Comparison of ENCODE assay signal across 2 cellular contexts in the genomic region with DNA sequence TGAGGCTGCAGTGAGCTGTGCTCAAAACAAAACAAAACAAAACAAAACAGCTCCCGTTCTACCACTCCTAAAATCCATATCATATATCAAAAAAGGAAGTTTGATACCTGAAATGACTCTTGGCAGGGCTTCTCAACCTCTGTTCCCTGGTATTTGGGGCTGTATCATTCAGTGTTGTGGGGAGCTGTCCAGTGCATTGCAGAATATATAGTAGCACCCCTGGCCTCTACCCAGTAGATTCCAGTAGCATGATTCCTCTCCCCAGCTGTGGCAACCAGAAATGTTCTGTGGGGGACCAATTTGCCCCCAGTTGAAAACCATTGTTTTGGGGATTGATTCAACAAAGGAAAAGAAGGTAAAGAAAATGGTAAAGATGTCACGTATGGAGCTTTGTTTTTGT.
TF ChIP-seq lines count a peak whose summit lies in the region.

No MANE protein-coding gene starts in this region.

TF ChIP-seq in GM23338, 12 proteins besides CTCF, POLR2A, EP300 and RAD21:
- TF ChIP-seq, protein P1, sequence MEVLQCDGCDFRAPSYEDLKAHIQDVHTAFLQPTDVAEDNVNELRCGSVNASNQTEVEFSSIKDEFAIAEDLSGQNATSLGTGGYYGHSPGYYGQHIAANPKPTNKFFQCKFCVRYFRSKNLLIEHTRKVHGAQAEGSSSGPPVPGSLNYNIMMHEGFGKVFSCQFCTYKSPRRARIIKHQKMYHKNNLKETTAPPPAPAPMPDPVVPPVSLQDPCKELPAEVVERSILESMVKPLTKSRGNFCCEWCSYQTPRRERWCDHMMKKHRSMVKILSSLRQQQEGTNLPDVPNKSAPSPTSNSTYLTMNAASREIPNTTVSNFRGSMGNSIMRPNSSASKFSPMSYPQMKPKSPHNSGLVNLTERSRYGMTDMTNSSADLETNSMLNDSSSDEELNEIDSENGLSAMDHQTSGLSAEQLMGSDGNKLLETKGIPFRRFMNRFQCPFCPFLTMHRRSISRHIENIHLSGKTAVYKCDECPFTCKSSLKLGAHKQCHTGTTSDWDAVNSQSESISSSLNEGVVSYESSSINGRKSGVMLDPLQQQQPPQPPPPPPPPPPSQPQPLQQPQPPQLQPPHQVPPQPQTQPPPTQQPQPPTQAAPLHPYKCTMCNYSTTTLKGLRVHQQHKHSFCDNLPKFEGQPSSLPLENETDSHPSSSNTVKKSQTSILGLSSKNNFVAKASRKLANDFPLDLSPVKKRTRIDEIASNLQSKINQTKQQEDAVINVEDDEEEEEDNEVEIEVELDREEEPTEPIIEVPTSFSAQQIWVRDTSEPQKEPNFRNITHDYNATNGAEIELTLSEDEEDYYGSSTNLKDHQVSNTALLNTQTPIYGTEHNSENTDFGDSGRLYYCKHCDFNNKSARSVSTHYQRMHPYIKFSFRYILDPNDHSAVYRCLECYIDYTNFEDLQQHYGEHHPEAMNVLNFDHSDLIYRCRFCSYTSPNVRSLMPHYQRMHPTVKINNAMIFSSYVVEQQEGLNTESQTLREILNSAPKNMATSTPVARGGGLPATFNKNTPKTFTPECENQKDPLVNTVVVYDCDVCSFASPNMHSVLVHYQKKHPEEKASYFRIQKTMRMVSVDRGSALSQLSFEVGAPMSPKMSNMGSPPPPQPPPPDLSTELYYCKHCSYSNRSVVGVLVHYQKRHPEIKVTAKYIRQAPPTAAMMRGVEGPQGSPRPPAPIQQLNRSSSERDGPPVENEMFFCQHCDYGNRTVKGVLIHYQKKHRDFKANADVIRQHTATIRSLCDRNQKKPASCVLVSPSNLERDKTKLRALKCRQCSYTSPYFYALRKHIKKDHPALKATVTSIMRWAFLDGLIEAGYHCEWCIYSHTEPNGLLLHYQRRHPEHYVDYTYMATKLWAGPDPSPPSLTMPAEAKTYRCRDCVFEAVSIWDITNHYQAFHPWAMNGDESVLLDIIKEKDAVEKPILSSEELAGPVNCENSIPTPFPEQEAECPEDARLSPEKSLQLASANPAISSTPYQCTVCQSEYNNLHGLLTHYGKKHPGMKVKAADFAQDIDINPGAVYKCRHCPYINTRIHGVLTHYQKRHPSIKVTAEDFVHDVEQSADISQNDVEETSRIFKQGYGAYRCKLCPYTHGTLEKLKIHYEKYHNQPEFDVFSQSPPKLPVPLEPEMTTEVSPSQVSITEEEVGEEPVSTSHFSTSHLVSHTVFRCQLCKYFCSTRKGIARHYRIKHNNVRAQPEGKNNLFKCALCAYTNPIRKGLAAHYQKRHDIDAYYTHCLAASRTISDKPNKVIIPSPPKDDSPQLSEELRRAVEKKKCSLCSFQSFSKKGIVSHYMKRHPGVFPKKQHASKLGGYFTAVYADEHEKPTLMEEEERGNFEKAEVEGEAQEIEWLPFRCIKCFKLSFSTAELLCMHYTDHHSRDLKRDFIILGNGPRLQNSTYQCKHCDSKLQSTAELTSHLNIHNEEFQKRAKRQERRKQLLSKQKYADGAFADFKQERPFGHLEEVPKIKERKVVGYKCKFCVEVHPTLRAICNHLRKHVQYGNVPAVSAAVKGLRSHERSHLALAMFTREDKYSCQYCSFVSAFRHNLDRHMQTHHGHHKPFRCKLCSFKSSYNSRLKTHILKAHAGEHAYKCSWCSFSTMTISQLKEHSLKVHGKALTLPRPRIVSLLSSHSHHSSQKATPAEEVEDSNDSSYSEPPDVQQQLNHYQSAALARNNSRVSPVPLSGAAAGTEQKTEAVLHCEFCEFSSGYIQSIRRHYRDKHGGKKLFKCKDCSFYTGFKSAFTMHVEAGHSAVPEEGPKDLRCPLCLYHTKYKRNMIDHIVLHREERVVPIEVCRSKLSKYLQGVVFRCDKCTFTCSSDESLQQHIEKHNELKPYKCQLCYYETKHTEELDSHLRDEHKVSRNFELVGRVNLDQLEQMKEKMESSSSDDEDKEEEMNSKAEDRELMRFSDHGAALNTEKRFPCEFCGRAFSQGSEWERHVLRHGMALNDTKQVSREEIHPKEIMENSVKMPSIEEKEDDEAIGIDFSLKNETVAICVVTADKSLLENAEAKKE (CRISPR knock-in tag; IDR thresholded peaks at IDR 0.05): no peak
- TF ChIP-seq EZH2 (IDR thresholded peaks at IDR 0.05; ENCODE audit: low read depth, unreplicated experiment): no peak
- TF ChIP-seq, protein P2, sequence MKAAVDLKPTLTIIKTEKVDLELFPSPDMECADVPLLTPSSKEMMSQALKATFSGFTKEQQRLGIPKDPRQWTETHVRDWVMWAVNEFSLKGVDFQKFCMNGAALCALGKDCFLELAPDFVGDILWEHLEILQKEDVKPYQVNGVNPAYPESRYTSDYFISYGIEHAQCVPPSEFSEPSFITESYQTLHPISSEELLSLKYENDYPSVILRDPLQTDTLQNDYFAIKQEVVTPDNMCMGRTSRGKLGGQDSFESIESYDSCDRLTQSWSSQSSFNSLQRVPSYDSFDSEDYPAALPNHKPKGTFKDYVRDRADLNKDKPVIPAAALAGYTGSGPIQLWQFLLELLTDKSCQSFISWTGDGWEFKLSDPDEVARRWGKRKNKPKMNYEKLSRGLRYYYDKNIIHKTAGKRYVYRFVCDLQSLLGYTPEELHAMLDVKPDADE (IDR thresholded peaks at IDR 0.05): no peak
- TF ChIP-seq ZNF114 (CRISPR knock-in tag; IDR thresholded peaks at IDR 0.05): no peak
- no peak for TF ChIP-seq POLR2AphosphoS5 (IDR thresholded peaks at IDR 0.05; ENCODE audit: low read depth)
- TF ChIP-seq, protein P3, sequence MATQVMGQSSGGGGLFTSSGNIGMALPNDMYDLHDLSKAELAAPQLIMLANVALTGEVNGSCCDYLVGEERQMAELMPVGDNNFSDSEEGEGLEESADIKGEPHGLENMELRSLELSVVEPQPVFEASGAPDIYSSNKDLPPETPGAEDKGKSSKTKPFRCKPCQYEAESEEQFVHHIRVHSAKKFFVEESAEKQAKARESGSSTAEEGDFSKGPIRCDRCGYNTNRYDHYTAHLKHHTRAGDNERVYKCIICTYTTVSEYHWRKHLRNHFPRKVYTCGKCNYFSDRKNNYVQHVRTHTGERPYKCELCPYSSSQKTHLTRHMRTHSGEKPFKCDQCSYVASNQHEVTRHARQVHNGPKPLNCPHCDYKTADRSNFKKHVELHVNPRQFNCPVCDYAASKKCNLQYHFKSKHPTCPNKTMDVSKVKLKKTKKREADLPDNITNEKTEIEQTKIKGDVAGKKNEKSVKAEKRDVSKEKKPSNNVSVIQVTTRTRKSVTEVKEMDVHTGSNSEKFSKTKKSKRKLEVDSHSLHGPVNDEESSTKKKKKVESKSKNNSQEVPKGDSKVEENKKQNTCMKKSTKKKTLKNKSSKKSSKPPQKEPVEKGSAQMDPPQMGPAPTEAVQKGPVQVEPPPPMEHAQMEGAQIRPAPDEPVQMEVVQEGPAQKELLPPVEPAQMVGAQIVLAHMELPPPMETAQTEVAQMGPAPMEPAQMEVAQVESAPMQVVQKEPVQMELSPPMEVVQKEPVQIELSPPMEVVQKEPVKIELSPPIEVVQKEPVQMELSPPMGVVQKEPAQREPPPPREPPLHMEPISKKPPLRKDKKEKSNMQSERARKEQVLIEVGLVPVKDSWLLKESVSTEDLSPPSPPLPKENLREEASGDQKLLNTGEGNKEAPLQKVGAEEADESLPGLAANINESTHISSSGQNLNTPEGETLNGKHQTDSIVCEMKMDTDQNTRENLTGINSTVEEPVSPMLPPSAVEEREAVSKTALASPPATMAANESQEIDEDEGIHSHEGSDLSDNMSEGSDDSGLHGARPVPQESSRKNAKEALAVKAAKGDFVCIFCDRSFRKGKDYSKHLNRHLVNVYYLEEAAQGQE (IDR thresholded peaks at IDR 0.05; ENCODE audit: unreplicated experiment): peak; percentile 36
- no peak for TF ChIP-seq CREB1 (CRISPR knock-in tag; IDR thresholded peaks at IDR 0.05; ENCODE audit: low read depth)

TF ChIP-seq in GM12878, 131 proteins besides CTCF, POLR2A, EP300 and RAD21 (continued from another document):
- TF ChIP-seq, protein P3 (IDR thresholded peaks at IDR 0.05; ENCODE audit: low read depth, low read length): 0 out of 2 replicates have a peak, but pooled peaks have one; percentile 20
TF ChIP-seq in GM12878: peak in this region for 1.
